Comparison of ENCODE assay signal across 8 cellular contexts in genomic region chr7:71733108-71733870, GRCh38.
DNase-seq lines count a peak whose midpoint lies in the region; ATAC-seq and TF ChIP-seq lines count a peak whose summit lies in the region.

No MANE protein-coding gene starts in this region.

- WGBS in ectodermal cell, 2 experiments, result 11% methylated on average over 29 of the region's 29 CpGs

- no peak overlapping the region for H3K27ac ChIP-seq in ectodermal cell (ENCODE audit: insufficient read depth, low read depth, low read length, poor library complexity, severe bottlenecking)
- no peak overlapping the region for H3K27ac ChIP-seq in lower lobe of right lung

- no peaks in the 10 kb centered on the region for H3K4me1 ChIP-seq in ectodermal cell (ENCODE audit: control insufficient read depth, insufficient read depth, low read length)
- peaks cover 6% of the 10 kb centered on the region for H3K4me1 ChIP-seq in lower lobe of right lung

- H3K27me3 ChIP-seq in ectodermal cell (ENCODE audit: control insufficient read depth, insufficient read depth, low read length, poor library complexity, severe bottlenecking) (no peaks in the 10 kb centered on the region), lower lobe of right lung (ENCODE audit: low read depth) (peaks cover 5% of the 10 kb centered on the region)

- peak; percentile 93 for TF ChIP-seq CTCF in lower lobe of right lung (IDR thresholded peaks at IDR 0.05)

- H3K9me3 ChIP-seq in ectodermal cell (ENCODE audit: control insufficient read depth, low read length) (no peaks in the 10 kb centered on the region), lower lobe of right lung (no peaks in the 10 kb centered on the region)

- ATAC-seq in lower lobe of right lung, result peak; percentile 75 to 82

- peak; percentile 2 to 87 (median 48) for DNase-seq in C1 segment of cervical spinal cord (lab: John Stamatoyannopoulos, UW)
- DNase-seq in GOT3 (lab: John Stamatoyannopoulos, UW), result peak; percentile 2
- peak; percentile 27 for DNase-seq in NCI-H226
- peak; percentile 53 for DNase-seq in activated CD4-positive, alpha-beta T cell treated with anti-CD3 and anti-CD28 coated beads, Interleukin-2, amount 50 U/mL, for 1 hour
- DNase-seq in lower lobe of right lung, result peak; percentile 83
- DNase-seq in stimulated activated CD4-positive, alpha-beta T cell treated with anti-CD3 and anti-CD28 coated beads, TNF-alpha, amount 100 ng/mL, for 24 hours (ENCODE audit: low read depth in 3 of 3), result peak; percentile 18 to 70 (median 33)
- DNase-seq in NCI-H128 (lab: John Stamatoyannopoulos, UW; ENCODE audit: unreplicated experiment), result no peak

- H3K36me3 ChIP-seq in ectodermal cell (ENCODE audit: control insufficient read depth, insufficient read depth, low read length) (no peaks in the 10 kb centered on the region), lower lobe of right lung (no peaks in the 10 kb centered on the region)

- intact Hi-C loops in lower lobe of right lung (cut with DNase I), result loop anchor here (10.0 kb wide), 1 partner anchor 878 kb away; no protein-coding TSS in a partner anchor

- H3K4me3 ChIP-seq in ectodermal cell (ENCODE audit: insufficient read depth, low read depth, low read length) (peak overlapping the region; percentile 26), lower lobe of right lung (peak overlapping the region; percentile 23)
